Comparison of ENCODE assay signal across 7 cellular contexts in genomic region chr10:61592581-61592980, GRCh38.
DNase-seq lines count a peak whose midpoint lies in the region; ATAC-seq and TF ChIP-seq lines count a peak whose summit lies in the region.

No MANE protein-coding gene starts in this region.

- no peaks in the 10 kb centered on the region for H3K79me2 ChIP-seq in neural progenitor cell (ENCODE audit: low read depth)

- H3K4me3 Mint-ChIP-seq in neural progenitor cell: no peak overlapping the region

- H3K9ac ChIP-seq in neural progenitor cell: no peak overlapping the region

- no peaks in the 10 kb centered on the region for H3K4me1 ChIP-seq in neural progenitor cell

- no peaks in the 10 kb centered on the region for H3K36me3 ChIP-seq in neural progenitor cell

- no peaks in the 10 kb centered on the region for H3K27me3 Mint-ChIP-seq in neural progenitor cell (ENCODE audit: insufficient read depth, low read depth)

- H3K27me3 ChIP-seq in neural progenitor cell: no peaks in the 10 kb centered on the region

- H3K36me3 Mint-ChIP-seq in neural progenitor cell: no peaks in the 10 kb centered on the region

- no peaks in the 10 kb centered on the region for H3K9me3 ChIP-seq in neural progenitor cell (ENCODE audit: low read depth)

- no peak overlapping the region for H3K4me3 ChIP-seq in neural progenitor cell

- H3K9me3 Mint-ChIP-seq in neural progenitor cell: no peaks in the 10 kb centered on the region

- H3K27ac Mint-ChIP-seq in neural progenitor cell: no peak overlapping the region

- ATAC-seq in GM18858 (IDR thresholded peaks at IDR 0.05; ENCODE audit: unreplicated experiment) (peak; percentile 46), HG02973 (IDR thresholded peaks at IDR 0.05; ENCODE audit: unreplicated experiment) (peak; percentile 67)

- TF ChIP-seq CTCF in VCaP (conservative IDR thresholded peaks at IDR 0.05) (peak; percentile 43; the same call in 1 of the 2 replicates), neural progenitor cell (IDR thresholded peaks at IDR 0.05) (peak; percentile 62)

- H4K20me1 ChIP-seq in neural progenitor cell (ENCODE audit: low read depth): no peaks in the 10 kb centered on the region

- DNase-seq in neural progenitor cell (ENCODE audit: low spot score) (peak; percentile 48), NOMO-1 (lab: John Stamatoyannopoulos, UW; ENCODE audit: unreplicated experiment in 2 of 2) (no peak), SHP77 (lab: John Stamatoyannopoulos, UW) (no peak), NOMO-1 treated with dmso at 0.1 percent for 144 hours (lab: John Stamatoyannopoulos, UW; ENCODE audit: unreplicated experiment) (no peak)

- H3K4me1 Mint-ChIP-seq in neural progenitor cell: peaks cover 8% of the 10 kb centered on the region

- no peak overlapping the region for H3K4me2 ChIP-seq in neural progenitor cell

- H3K27ac ChIP-seq in VCaP (no peak overlapping the region), neural progenitor cell (no peak overlapping the region)

- H2AFZ ChIP-seq in neural progenitor cell (replicated peaks): no peak overlapping the region

- no peaks in the 10 kb centered on the region for H3F3A ChIP-seq in neural progenitor cell (ENCODE audit: low read depth)
